Comparison of ENCODE assay signal across 18 cellular contexts in genomic region chr1:18532390-18533170, GRCh38. TPM values are rescaled to one million over a fixed set of nuclear protein-coding genes. Genes with fewer than 3 reads are reported as not detected.
"Had no signal": no experiment of that assay in that cellular context is flagged by ENCODE, and none has a peak within 500 bp of the region (broad histone marks: within the 10 kb centered on the region; RNA-seq: fewer than 3 reads in every experiment).

No MANE protein-coding gene starts in this region.

- H3K27ac Mint-ChIP-seq: activated CD4-positive, alpha-beta T cell treated with anti-CD3 and anti-CD28 coated beads, Interleukin-2, amount 10 ng/mL, durations not matched to agents 24 days and 14 days; activated T-cell treated with anti-CD3 and anti-CD28 coated beads, Interleukin-2, amount 50 U/mL, for 24 hours; stimulated activated effector memory CD8-positive, alpha-beta T cell treated with anti-CD3 and anti-CD28 coated beads, Interleukin-12 subunit alpha, Interleukin-12 subunit beta, amount 100 ng/mL, for 72 hours had no signal

- H3K4me1 Mint-ChIP-seq: activated CD4-positive, alpha-beta T cell treated with anti-CD3 and anti-CD28 coated beads, Interleukin-2, amount 10 ng/mL, durations not matched to agents 24 days and 14 days; neural crest cell; stimulated activated effector memory CD8-positive, alpha-beta T cell treated with anti-CD3 and anti-CD28 coated beads, Interleukin-12 subunit alpha, Interleukin-12 subunit beta, amount 100 ng/mL, for 72 hours had no signal

- H3K9me3 Mint-ChIP-seq: activated CD4-positive, alpha-beta T cell treated with anti-CD3 and anti-CD28 coated beads, Interleukin-2, amount 10 ng/mL, durations not matched to agents 24 days and 14 days; activated T-cell treated with anti-CD3 and anti-CD28 coated beads, Interleukin-2, amount 50 U/mL, for 24 hours; neural crest cell; stimulated activated effector memory CD8-positive, alpha-beta T cell treated with anti-CD3 and anti-CD28 coated beads, Interleukin-12 subunit alpha, Interleukin-12 subunit beta, amount 100 ng/mL, for 72 hours had no signal

- H3K27me3 ChIP-seq: ovary, thyroid gland had no signal

- H3K27ac ChIP-seq: esophagus squamous epithelium, hepatocyte, left ventricle myocardium inferior, ovary, SK-N-MC, thyroid gland had no signal

- H3K4me3 Mint-ChIP-seq: activated CD4-positive, alpha-beta T cell treated with anti-CD3 and anti-CD28 coated beads, Interleukin-2, amount 10 ng/mL, durations not matched to agents 24 days and 14 days; activated T-cell treated with anti-CD3 and anti-CD28 coated beads, Interleukin-2, amount 50 U/mL, for 24 hours; neural crest cell; stimulated activated effector memory CD8-positive, alpha-beta T cell treated with anti-CD3 and anti-CD28 coated beads, Interleukin-12 subunit alpha, Interleukin-12 subunit beta, amount 100 ng/mL, for 72 hours had no signal

- H3K4me3 ChIP-seq: esophagus squamous epithelium, hepatocyte, left ventricle myocardium inferior, ovary, SK-N-MC, thyroid gland had no signal

- H3K4me1 ChIP-seq: esophagus squamous epithelium, left ventricle myocardium inferior, thyroid gland had no signal

- DNase-seq: activated CD4-positive, alpha-beta T cell treated with anti-CD3 and anti-CD28 coated beads, Interleukin-2, amount 10 ng/mL, durations not matched to agents 24 days and 14 days; activated CD4-positive, CD25-positive, alpha-beta regulatory T cell; activated naive CD4-positive, alpha-beta T cell treated with anti-CD3 and anti-CD28 coated beads, Interleukin-2, amount 50 U/mL, for 16 hours; activated T-cell treated with anti-CD3 and anti-CD28 coated beads, Interleukin-2, amount 50 U/mL, for 24 hours; esophagus squamous epithelium; kidney; left ventricle myocardium inferior; mesenchymal stem cell; stimulated activated CD4-positive, alpha-beta T cell treated with anti-CD3 and anti-CD28 coated beads, Interleukin-12 subunit alpha, Interleukin-12 subunit beta, amount 100 ng/mL, for 4 hours; stimulated activated CD4-positive, alpha-beta T cell treated with anti-CD3 and anti-CD28 coated beads, Interleukin-2, amount 100 ng/mL, for 24 hours; thyroid gland had no signal

- H3K9me3 ChIP-seq: esophagus squamous epithelium, left ventricle myocardium inferior, ovary, thyroid gland had no signal

- H3K36me3 ChIP-seq: esophagus squamous epithelium, left ventricle myocardium inferior, ovary, thyroid gland had no signal

- H3K36me3 Mint-ChIP-seq: stimulated activated effector memory CD8-positive, alpha-beta T cell treated with anti-CD3 and anti-CD28 coated beads, Interleukin-12 subunit alpha, Interleukin-12 subunit beta, amount 100 ng/mL, for 72 hours had no signal

RNA-seq across cellular contexts. Expression of gene KLHDC7A, which starts 51.9 kb away (rescaled TPM):
- total RNA-seq: activated CD4-positive, alpha-beta T cell treated with anti-CD3 and anti-CD28 coated beads, Interleukin-2, amount 10 ng/mL, durations not matched to agents 24 days and 14 days; fibroblast of villous mesenchyme; glomerular endothelial cell; left ventricle myocardium inferior; neural crest cell had no signal
